Comparison of ENCODE assay signal across 34 cellular contexts in the genomic region with DNA sequence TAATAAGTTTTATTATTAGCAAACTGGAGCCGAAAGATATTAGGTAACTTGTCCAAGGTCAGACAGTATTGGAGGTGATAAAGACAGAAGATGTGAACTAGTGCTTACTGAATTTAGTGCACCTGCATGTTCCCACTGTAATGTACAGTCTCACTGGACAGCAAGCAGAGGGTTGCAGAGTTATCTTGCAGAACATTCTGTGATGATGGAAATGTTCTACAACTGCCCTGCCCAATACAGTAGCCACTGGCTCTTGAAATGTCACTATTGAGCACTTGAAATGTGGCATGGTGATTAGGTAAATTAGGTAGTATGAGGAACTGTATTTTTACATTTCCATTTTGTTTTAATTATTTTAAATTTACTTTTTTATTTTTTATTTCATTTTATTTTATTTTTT.
"Had no signal": no experiment of that assay in that cellular context is flagged by ENCODE, and none has a peak within 500 bp of the region (broad histone marks: within the 10 kb centered on the region; RNA-seq: fewer than 3 reads in every experiment).

No MANE protein-coding gene starts in this region.

- DNase-seq: Karpas-422, Kasumi-1, KG1, MG63, MM.1S, MV-4-11, NCI-H1048, NCI-H1092, NCI-H1092 treated with DMSO at 0.1 percent for 48 hours, NCI-H1105, NCI-H1105 treated with DMSO at 0.1 percent for 48 hours, NCI-H1417, NCI-H1417 treated with DMSO at 0.1 percent for 48 hours, NCI-H1436, NCI-H1436 treated with DMSO at 0.1 percent for 48 hours, NCI-H146, NCI-H1694, NCI-H1694 treated with DMSO at 0.1 percent for 48 hours, NCI-H187, NCI-H187 treated with DMSO at 0.1 percent for 48 hours, NCI-H1930, NCI-H2029, NCI-H2029 treated with DMSO at 0.1 percent for 48 hours, NCI-H2081, NCI-H2081 treated with DMSO at 0.1 percent for 48 hours, NCI-H2107, NCI-H2171, NCI-H2171 treated with DMSO at 0.1 percent for 48 hours, NCI-H2227 treated with DMSO at 0.1 percent for 48 hours, NCI-H226, NCI-H345, NCI-H446, NCI-H446 treated with DMSO at 0.1 percent for 48 hours had no signal

- H3K9me3 ChIP-seq: MG63 had no signal

- H3K27me3 ChIP-seq: MG63 had no signal

- H3K36me3 ChIP-seq: MG63 had no signal

- H3K4me3 ChIP-seq: MG63 had no signal

- H3K27ac ChIP-seq: KMS-11 had no signal
